ENCODE assay signal across 19 cellular contexts in genomic region chr9:76101945-76102344, GRCh38.
DNase-seq lines count a peak whose midpoint lies in the region; FAIRE-seq and TF ChIP-seq lines count a peak whose summit lies in the region.
"Had no signal": no experiment of that assay in that cellular context is flagged by ENCODE, and none has a peak within 500 bp of the region (broad histone marks: within the 10 kb centered on the region; RNA-seq: fewer than 3 reads in every experiment).

No MANE protein-coding gene starts in this region.

- H3K27me3 ChIP-seq in adipocyte (replicated peaks; ENCODE audit: control insufficient read depth, insufficient read depth, low read length), result no peaks in the 10 kb centered on the region
- H3K27me3 ChIP-seq in transverse colon, result no peaks in the 10 kb centered on the region

- H3K36me3 Mint-ChIP-seq in nephron (ENCODE audit: low read depth), result peaks cover 28% of the 10 kb centered on the region

- H3K4me1 Mint-ChIP-seq in nephron, result peaks cover 41% of the 10 kb centered on the region
- H3K4me1 Mint-ChIP-seq: B cell had no signal

- H3K4me3 Mint-ChIP-seq in nephron, result no peak overlapping the region
- H3K4me3 Mint-ChIP-seq: B cell; CD4-positive, alpha-beta T cell; GM23338 had no signal

- H3K9me3 ChIP-seq in adipocyte (ENCODE audit: control insufficient read depth, low read length) (no peaks in the 10 kb centered on the region), transverse colon (no peaks in the 10 kb centered on the region)

- peaks cover 4% of the 10 kb centered on the region for H3K27me3 Mint-ChIP-seq in nephron (ENCODE audit: low read depth)
- H3K27me3 Mint-ChIP-seq: CD4-positive, alpha-beta T cell had no signal

- no peak for TF ChIP-seq EP300 in transverse colon (IDR thresholded peaks at IDR 0.05; ENCODE audit: low read depth)

- peak overlapping the region; percentile 64 for H3K9ac ChIP-seq in adipocyte (ENCODE audit: low read length)

- peak overlapping the region in 3 of 4 donors; percentile 36 to 73 (median 47) for H3K27ac ChIP-seq in transverse colon
- H3K27ac ChIP-seq: HL-60 had no signal

- intact Hi-C loops in transverse colon (cut with DNase I; ENCODE audit: low total_unique reads), result no loop called here
- intact Hi-C loops in lower leg skin (cut with DNase I; ENCODE audit: low total_unique reads), result no loop called here

- TF ChIP-seq CTCF in fibroblast of villous mesenchyme (IDR thresholded peaks at IDR 0.05; ENCODE audit: insufficient read depth, low read depth, low read length) (no peak), nephron (IDR thresholded peaks at IDR 0.05; ENCODE audit: unreplicated experiment in 3 of 3) (no peak), transverse colon (IDR thresholded peaks at IDR 0.05) (no peak), lower leg skin (IDR thresholded peaks at IDR 0.05) (no peak)

- DNase-seq in adipocyte (ENCODE audit: low read depth), result peak; percentile 21
- peak; percentile 14 for DNase-seq in fibroblast of villous mesenchyme (ENCODE audit: low read depth)
- no peak for DNase-seq in transverse colon
- no peak for DNase-seq in activated CD8-positive, alpha-beta memory T cell treated with anti-CD3 and anti-CD28 coated beads, Interleukin-2, amount 50 U/mL, for 4 hours
- DNase-seq in urothelium cell line (ENCODE audit: low spot score), result no peak
- no peak for DNase-seq in lower leg skin (ENCODE audit: low spot score in 2 of 2)
- DNase-seq in NCI-H1105 (lab: John Stamatoyannopoulos, UW), result no peak
- DNase-seq: C1 segment of cervical spinal cord; CD4-positive, alpha-beta T cell; DMS79; EL; H7 had no signal

- no peaks in the 10 kb centered on the region for H3K9me3 Mint-ChIP-seq in nephron
- H3K9me3 Mint-ChIP-seq: CD4-positive, alpha-beta T cell; GM23338 had no signal

- FAIRE-seq in urothelium cell line (lab: Jason Lieb, UNC), result no peak
- FAIRE-seq: A204.1, G401.6, GM12891 had no signal

- in situ Hi-C loops in transverse colon (cut with MboI; ENCODE audit: low pct_ligation_motif_present in 1 of 4, low pct_unique_long_range_greater_than_20kb in 1 of 4, low sequenced_read_pairs in 3 of 4), result no loop called here

- TF ChIP-seq POLR2A in transverse colon (IDR thresholded peaks at IDR 0.05), result no peak
- no peak for TF ChIP-seq POLR2A in lower leg skin (IDR thresholded peaks at IDR 0.05)

- H3K4me1 ChIP-seq in adipocyte (ENCODE audit: control insufficient read depth, insufficient read depth, low read length) (peaks cover 44% of the 10 kb centered on the region), transverse colon (peaks cover 0 to 26% (median 16%) of the 10 kb centered on the region in 4 donors)

- H3K4me3 ChIP-seq in adipocyte (ENCODE audit: low read length), result peak overlapping the region; percentile 14
- no peak overlapping the region for H3K4me3 ChIP-seq in fibroblast of villous mesenchyme (ENCODE audit: low read depth, low read length)
- H3K4me3 ChIP-seq in transverse colon, result no peak overlapping the region
- no peak overlapping the region for H3K4me3 ChIP-seq in lower leg skin (ENCODE audit: low read depth, poor library complexity, severe bottlenecking)
- H3K4me3 ChIP-seq: GM23338 had no signal

- H3K36me3 ChIP-seq in adipocyte (ENCODE audit: control insufficient read depth, insufficient read depth, low read length, severe bottlenecking) (peaks cover 12% of the 10 kb centered on the region), transverse colon (peaks cover 0 to 3% (median 0%) of the 10 kb centered on the region in 4 donors)

- 34 to 40% methylated on average over 4 of the region's 4 CpGs for WGBS in transverse colon (ENCODE audit: low coverage in 1 of 2), 2 donors
- 65 to 72% methylated on average over 4 of the region's 4 CpGs for WGBS in lower leg skin, 2 donors

- H3K27ac Mint-ChIP-seq in nephron, result peak overlapping the region; percentile 0 to 36 (median 11)
- H3K27ac Mint-ChIP-seq: B cell; CD4-positive, alpha-beta T cell; GM23338 had no signal

Comparison
In these comparisons a context has a peak if more than half of its experiments do, and no peak if none do; other contexts are left out.
1. DNase-seq: peak in adipocyte (single experiment) and fibroblast of villous mesenchyme (single experiment); none in transverse colon (single experiment), activated CD8-positive, alpha-beta memory T cell treated with anti-CD3 and anti-CD28 coated beads, Interleukin-2, amount 50 U/mL, for 4 hours (single experiment), urothelium cell line (single experiment), lower leg skin (0 of 2) and NCI-H1105 (single experiment).